17 cellular contexts compared by ENCODE assay signal in the genomic region with DNA sequence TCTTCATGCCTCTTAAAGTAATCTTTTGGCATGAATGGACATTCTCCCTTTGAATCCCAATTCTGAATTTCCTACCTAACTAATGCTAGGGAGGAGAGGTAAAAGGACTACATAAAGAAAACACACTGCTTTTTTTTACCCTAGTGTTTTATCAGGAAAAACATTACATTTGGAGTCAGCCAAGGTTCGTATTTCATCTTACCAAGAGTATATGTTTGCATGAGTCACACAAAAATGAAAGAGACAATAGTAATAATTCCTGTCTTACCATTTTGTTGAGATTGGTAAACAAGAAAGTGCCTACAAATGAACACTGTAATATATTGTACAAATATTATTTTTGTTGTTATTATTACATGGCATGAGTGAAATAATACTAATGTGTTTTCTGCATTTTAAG.
"Had no signal": no experiment of that assay in that cellular context is flagged by ENCODE, and none has a peak within 500 bp of the region (broad histone marks: within the 10 kb centered on the region; RNA-seq: fewer than 3 reads in every experiment).

No MANE protein-coding gene starts in this region.

- H3K4me3 ChIP-seq: left lung, ovary had no signal

- DNase-seq: activated CD4-positive, alpha-beta memory T cell treated with anti-CD3 and anti-CD28 coated beads, Interleukin-2, amount 10 ng/mL, durations not matched to agents 7 days and 5 days; activated gamma-delta T cell treated with Interleukin-2 at 50 U/mL for 16 hours; activated naive CD8-positive, alpha-beta T cell treated with anti-CD3 and anti-CD28 coated beads, Interleukin-2, amount 10 ng/mL, durations not matched to agents 7 days and 5 days; activated T-cell treated with anti-CD3 and anti-CD28 coated beads, Interleukin-2, amount 50 U/mL, for 48 hours; central memory CD4-positive, alpha-beta T cell; effector memory CD4-positive, alpha-beta T cell; erythroblast; foreskin melanocyte; head of caudate nucleus; left lung; nephron progenitor cell; ovary; retina; stimulated activated CD4-positive, alpha-beta T cell treated with anti-CD3 and anti-CD28 coated beads, Interleukin-15, amount 100 ng/mL, for 24 hours; stimulated activated CD4-positive, alpha-beta T cell treated with anti-CD3 and anti-CD28 coated beads, Interleukin-4, amount 100 ng/mL, for 24 hours; T-helper 1 cell had no signal

- H3K27me3 ChIP-seq: left lung, ovary had no signal

- H3K4me1 ChIP-seq: left lung had no signal

- ATAC-seq: left lung had no signal

- H3K27ac ChIP-seq: left lung, ovary, VCaP had no signal

- H3K36me3 ChIP-seq: left lung, ovary had no signal

- H3K9me3 ChIP-seq: ovary had no signal
